1 cellular context compared by ENCODE assay signal in genomic region chr20:59835448-59836395, GRCh38.
TF ChIP-seq lines count a peak whose summit lies in the region.

No MANE protein-coding gene starts in this region.

TF ChIP-seq in HEK293, 187 proteins besides CTCF, POLR2A, EP300 and RAD21 (continued from another document and continues in another):
- TF ChIP-seq ZSCAN18 (tag by site-specific recombination; IDR thresholded peaks at IDR 0.05): no peak
- no peak for TF ChIP-seq ZNF624 (tag by site-specific recombination; IDR thresholded peaks at IDR 0.05)
- no peak for TF ChIP-seq ZNF214 (tag by site-specific recombination; IDR thresholded peaks at IDR 0.05; ENCODE audit: borderline replicate concordance)
- TF ChIP-seq OSR2 (tag by site-specific recombination; IDR thresholded peaks at IDR 0.05): peak; percentile 33; the same call in 1 of the 2 replicates
- no peak for TF ChIP-seq ZBTB26 (tag by site-specific recombination; optimal IDR thresholded peaks at IDR 0.05)
- TF ChIP-seq ZNF10 (tag by site-specific recombination; IDR thresholded peaks at IDR 0.05): peak; percentile 76; the same call in 1 of the 2 replicates
- TF ChIP-seq KLF10 (tag by site-specific recombination; IDR thresholded peaks at IDR 0.05): peak; percentile 76
- no peak for TF ChIP-seq ZBTB7A (tag by site-specific recombination; IDR thresholded peaks at IDR 0.05; ENCODE audit: low read depth)
- 0 out of 2 replicates have a peak, but pooled peaks have one; percentile 35 for TF ChIP-seq KLF16 (tag by site-specific recombination; IDR thresholded peaks at IDR 0.05)
- no peak for TF ChIP-seq ZNF350 (tag by site-specific recombination; IDR thresholded peaks at IDR 0.05)
- TF ChIP-seq, protein P1, sequence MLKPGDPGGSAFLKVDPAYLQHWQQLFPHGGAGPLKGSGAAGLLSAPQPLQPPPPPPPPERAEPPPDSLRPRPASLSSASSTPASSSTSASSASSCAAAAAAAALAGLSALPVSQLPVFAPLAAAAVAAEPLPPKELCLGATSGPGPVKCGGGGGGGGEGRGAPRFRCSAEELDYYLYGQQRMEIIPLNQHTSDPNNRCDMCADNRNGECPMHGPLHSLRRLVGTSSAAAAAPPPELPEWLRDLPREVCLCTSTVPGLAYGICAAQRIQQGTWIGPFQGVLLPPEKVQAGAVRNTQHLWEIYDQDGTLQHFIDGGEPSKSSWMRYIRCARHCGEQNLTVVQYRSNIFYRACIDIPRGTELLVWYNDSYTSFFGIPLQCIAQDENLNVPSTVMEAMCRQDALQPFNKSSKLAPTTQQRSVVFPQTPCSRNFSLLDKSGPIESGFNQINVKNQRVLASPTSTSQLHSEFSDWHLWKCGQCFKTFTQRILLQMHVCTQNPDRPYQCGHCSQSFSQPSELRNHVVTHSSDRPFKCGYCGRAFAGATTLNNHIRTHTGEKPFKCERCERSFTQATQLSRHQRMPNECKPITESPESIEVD (tag by site-specific recombination; IDR thresholded peaks at IDR 0.05): peak; percentile 85
- no peak for TF ChIP-seq HOXD13 (CRISPR knock-in tag; IDR thresholded peaks at IDR 0.05; ENCODE audit: borderline replicate concordance)
- peak; percentile 89 for TF ChIP-seq EGR2 (tag by site-specific recombination; IDR thresholded peaks at IDR 0.05; ENCODE audit: low read depth)
- TF ChIP-seq ZXDB (tag by site-specific recombination; IDR thresholded peaks at IDR 0.05): peak; percentile 69
- no peak for TF ChIP-seq ZNF670 (tag by site-specific recombination; IDR thresholded peaks at IDR 0.05; ENCODE audit: low read depth)
- TF ChIP-seq ZNF433 (tag by site-specific recombination; IDR thresholded peaks at IDR 0.05; ENCODE audit: low read depth): no peak
- peak; percentile 76 for TF ChIP-seq ZNF366 (tag by site-specific recombination; conservative IDR thresholded peaks at IDR 0.05)
- TF ChIP-seq, protein P2, sequence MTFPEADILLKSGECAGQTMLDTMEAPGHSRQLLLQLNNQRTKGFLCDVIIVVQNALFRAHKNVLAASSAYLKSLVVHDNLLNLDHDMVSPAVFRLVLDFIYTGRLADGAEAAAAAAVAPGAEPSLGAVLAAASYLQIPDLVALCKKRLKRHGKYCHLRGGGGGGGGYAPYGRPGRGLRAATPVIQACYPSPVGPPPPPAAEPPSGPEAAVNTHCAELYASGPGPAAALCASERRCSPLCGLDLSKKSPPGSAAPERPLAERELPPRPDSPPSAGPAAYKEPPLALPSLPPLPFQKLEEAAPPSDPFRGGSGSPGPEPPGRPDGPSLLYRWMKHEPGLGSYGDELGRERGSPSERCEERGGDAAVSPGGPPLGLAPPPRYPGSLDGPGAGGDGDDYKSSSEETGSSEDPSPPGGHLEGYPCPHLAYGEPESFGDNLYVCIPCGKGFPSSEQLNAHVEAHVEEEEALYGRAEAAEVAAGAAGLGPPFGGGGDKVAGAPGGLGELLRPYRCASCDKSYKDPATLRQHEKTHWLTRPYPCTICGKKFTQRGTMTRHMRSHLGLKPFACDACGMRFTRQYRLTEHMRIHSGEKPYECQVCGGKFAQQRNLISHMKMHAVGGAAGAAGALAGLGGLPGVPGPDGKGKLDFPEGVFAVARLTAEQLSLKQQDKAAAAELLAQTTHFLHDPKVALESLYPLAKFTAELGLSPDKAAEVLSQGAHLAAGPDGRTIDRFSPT (tag by site-specific recombination; IDR thresholded peaks at IDR 0.05): no peak
- peak; percentile 47; the same call in 1 of the 2 replicates for TF ChIP-seq ZBTB44 (tag by site-specific recombination; IDR thresholded peaks at IDR 0.05)
- TF ChIP-seq TSHZ1 (tag by site-specific recombination; IDR thresholded peaks at IDR 0.05; ENCODE audit: borderline replicate concordance): peak; percentile 55; the same call in 1 of the 2 replicates
- TF ChIP-seq FEZF1 (tag by site-specific recombination; IDR thresholded peaks at IDR 0.05): peak; percentile 49
- no peak for TF ChIP-seq ZNF658 (tag by site-specific recombination; IDR thresholded peaks at IDR 0.05)
- no peak for TF ChIP-seq ZNF785 (tag by site-specific recombination; IDR thresholded peaks at IDR 0.05)
- TF ChIP-seq, protein P3, sequence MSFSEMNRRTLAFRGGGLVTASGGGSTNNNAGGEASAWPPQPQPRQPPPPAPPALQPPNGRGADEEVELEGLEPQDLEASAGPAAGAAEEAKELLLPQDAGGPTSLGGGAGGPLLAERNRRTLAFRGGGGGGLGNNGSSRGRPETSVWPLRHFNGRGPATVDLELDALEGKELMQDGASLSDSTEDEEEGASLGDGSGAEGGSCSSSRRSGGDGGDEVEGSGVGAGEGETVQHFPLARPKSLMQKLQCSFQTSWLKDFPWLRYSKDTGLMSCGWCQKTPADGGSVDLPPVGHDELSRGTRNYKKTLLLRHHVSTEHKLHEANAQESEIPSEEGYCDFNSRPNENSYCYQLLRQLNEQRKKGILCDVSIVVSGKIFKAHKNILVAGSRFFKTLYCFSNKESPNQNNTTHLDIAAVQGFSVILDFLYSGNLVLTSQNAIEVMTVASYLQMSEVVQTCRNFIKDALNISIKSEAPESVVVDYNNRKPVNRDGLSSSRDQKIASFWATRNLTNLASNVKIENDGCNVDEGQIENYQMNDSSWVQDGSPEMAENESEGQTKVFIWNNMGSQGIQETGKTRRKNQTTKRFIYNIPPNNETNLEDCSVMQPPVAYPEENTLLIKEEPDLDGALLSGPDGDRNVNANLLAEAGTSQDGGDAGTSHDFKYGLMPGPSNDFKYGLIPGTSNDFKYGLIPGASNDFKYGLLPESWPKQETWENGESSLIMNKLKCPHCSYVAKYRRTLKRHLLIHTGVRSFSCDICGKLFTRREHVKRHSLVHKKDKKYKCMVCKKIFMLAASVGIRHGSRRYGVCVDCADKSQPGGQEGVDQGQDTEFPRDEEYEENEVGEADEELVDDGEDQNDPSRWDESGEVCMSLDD (tag by site-specific recombination; IDR thresholded peaks at IDR 0.05): no peak
- peak; percentile 65; the same call in 1 of the 2 replicates for TF ChIP-seq GLI2 (tag by site-specific recombination; IDR thresholded peaks at IDR 0.05; ENCODE audit: borderline replicate concordance, low read depth)
- no peak for TF ChIP-seq BCL11B (tag by site-specific recombination; IDR thresholded peaks at IDR 0.05; ENCODE audit: low read depth)
- TF ChIP-seq ZBTB1 (tag by site-specific recombination; IDR thresholded peaks at IDR 0.05): no peak
- TF ChIP-seq ZNF341 (tag by site-specific recombination; IDR thresholded peaks at IDR 0.05; ENCODE audit: low read depth): peak; percentile 76
- TF ChIP-seq ZNF488 (tag by site-specific recombination; IDR thresholded peaks at IDR 0.05): no peak
- peak; percentile 88; the same call in 1 of the 2 replicates for TF ChIP-seq SP7 (tag by site-specific recombination; IDR thresholded peaks at IDR 0.05)
- peak; percentile 46; the same call in 1 of the 2 replicates for TF ChIP-seq ZNF843 (tag by site-specific recombination; IDR thresholded peaks at IDR 0.05)
- no peak for TF ChIP-seq ZNF112 (tag by site-specific recombination; IDR thresholded peaks at IDR 0.05)
- TF ChIP-seq ZEB2 (tag by site-specific recombination; IDR thresholded peaks at IDR 0.05): 0 out of 2 replicates have a peak, but pooled peaks have one; percentile 76
- TF ChIP-seq MZF1 (tag by site-specific recombination; IDR thresholded peaks at IDR 0.05; ENCODE audit: borderline replicate concordance): peak; percentile 9; the same call in 1 of the 2 replicates
- no peak for TF ChIP-seq ZNF677 (tag by site-specific recombination; IDR thresholded peaks at IDR 0.05)
- TF ChIP-seq GLIS2 (tag by site-specific recombination; IDR thresholded peaks at IDR 0.05): peak; percentile 53
- TF ChIP-seq, protein P4, sequence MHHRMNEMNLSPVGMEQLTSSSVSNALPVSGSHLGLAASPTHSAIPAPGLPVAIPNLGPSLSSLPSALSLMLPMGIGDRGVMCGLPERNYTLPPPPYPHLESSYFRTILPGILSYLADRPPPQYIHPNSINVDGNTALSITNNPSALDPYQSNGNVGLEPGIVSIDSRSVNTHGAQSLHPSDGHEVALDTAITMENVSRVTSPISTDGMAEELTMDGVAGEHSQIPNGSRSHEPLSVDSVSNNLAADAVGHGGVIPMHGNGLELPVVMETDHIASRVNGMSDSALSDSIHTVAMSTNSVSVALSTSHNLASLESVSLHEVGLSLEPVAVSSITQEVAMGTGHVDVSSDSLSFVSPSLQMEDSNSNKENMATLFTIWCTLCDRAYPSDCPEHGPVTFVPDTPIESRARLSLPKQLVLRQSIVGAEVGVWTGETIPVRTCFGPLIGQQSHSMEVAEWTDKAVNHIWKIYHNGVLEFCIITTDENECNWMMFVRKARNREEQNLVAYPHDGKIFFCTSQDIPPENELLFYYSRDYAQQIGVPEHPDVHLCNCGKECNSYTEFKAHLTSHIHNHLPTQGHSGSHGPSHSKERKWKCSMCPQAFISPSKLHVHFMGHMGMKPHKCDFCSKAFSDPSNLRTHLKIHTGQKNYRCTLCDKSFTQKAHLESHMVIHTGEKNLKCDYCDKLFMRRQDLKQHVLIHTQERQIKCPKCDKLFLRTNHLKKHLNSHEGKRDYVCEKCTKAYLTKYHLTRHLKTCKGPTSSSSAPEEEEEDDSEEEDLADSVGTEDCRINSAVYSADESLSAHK (tag by site-specific recombination; IDR thresholded peaks at IDR 0.05): peak; percentile 55
- no peak for TF ChIP-seq ZNF830 (tag by site-specific recombination; IDR thresholded peaks at IDR 0.05; ENCODE audit: low read depth)
- TF ChIP-seq ZNF561 (tag by site-specific recombination; IDR thresholded peaks at IDR 0.05; ENCODE audit: borderline replicate concordance): peak; percentile 68; the same call in 1 of the 2 replicates
- TF ChIP-seq ZNF501 (tag by site-specific recombination; IDR thresholded peaks at IDR 0.05): no peak
- no peak for TF ChIP-seq ZNF133 (tag by site-specific recombination; IDR thresholded peaks at IDR 0.05)
